20 cellular contexts compared by ENCODE assay signal in genomic region chr4:54014761-54015160, GRCh38. TPM values are rescaled to one million over a fixed set of nuclear protein-coding genes. Genes with fewer than 3 reads are reported as not detected.
A peak's percentile ranks its signal among the peaks of the same experiment; 100 is the strongest.
DNase-seq lines count a peak whose midpoint lies in the region; ATAC-seq and TF ChIP-seq lines count a peak whose summit lies in the region.
"Had no signal": no experiment of that assay in that cellular context is flagged by ENCODE, and none has a peak within 500 bp of the region (broad histone marks: within the 10 kb centered on the region; RNA-seq: fewer than 3 reads in every experiment).

No MANE protein-coding gene starts in this region.

- H3K4me2 ChIP-seq in GM23338 (peak overlapping the region; percentile 68), Karpas-422 (ENCODE audit: low read depth, low read length, poor library complexity, severe bottlenecking) (peak overlapping the region; percentile 80)
- H3K4me2 ChIP-seq: BLaER1 treated with 17β-estradiol and CSF1 and Interleukin-3, amounts not matched to agents 10 nM and 100 nM had no signal

- H3K36me3 Mint-ChIP-seq in GM23338 (ENCODE audit: low read depth) (no peaks in the 10 kb centered on the region), osteocyte (ENCODE audit: unreplicated experiment) (peaks cover 15% of the 10 kb centered on the region)

- peaks cover 59% of the 10 kb centered on the region for H3K4me1 Mint-ChIP-seq in GM23338
- H3K4me1 Mint-ChIP-seq in osteocyte (ENCODE audit: unreplicated experiment), result peaks cover 6% of the 10 kb centered on the region

- peak overlapping the region; percentile 62; the same call in 1 of the 3 replicates for H3K4me3 Mint-ChIP-seq in GM23338
- no peak overlapping the region for H3K4me3 Mint-ChIP-seq in osteocyte (ENCODE audit: unreplicated experiment)
- H3K4me3 Mint-ChIP-seq: CD4-positive, alpha-beta memory T cell had no signal

- H3K79me2 ChIP-seq in GM23338 (replicated peaks; ENCODE audit: insufficient read depth) (peaks cover 11% of the 10 kb centered on the region; the same call in 1 of the 2 replicates), Karpas-422 (ENCODE audit: low read length) (peaks cover 48% of the 10 kb centered on the region)

- H3K9me3 Mint-ChIP-seq in GM23338 (no peaks in the 10 kb centered on the region), osteocyte (ENCODE audit: unreplicated experiment) (no peaks in the 10 kb centered on the region)
- H3K9me3 Mint-ChIP-seq: CD4-positive, alpha-beta memory T cell had no signal

- H3K27ac Mint-ChIP-seq in GM23338 (no peak overlapping the region), osteocyte (ENCODE audit: unreplicated experiment) (no peak overlapping the region)

- H4K20me1 ChIP-seq in GM23338 (replicated peaks; ENCODE audit: insufficient read depth) (no peaks in the 10 kb centered on the region), Karpas-422 (ENCODE audit: insufficient read depth, low read depth, low read length) (no peaks in the 10 kb centered on the region)

- H3K4me1 ChIP-seq in GM23338 (ENCODE audit: insufficient read depth) (peaks cover 66% of the 10 kb centered on the region), Karpas-422 (ENCODE audit: low read length) (peaks cover 99% of the 10 kb centered on the region)
- H3K4me1 ChIP-seq: BLaER1 treated with 17β-estradiol and CSF1 and Interleukin-3, amounts not matched to agents 10 nM and 100 nM had no signal

- TF ChIP-seq CTCF in GM23338 (conservative IDR thresholded peaks at IDR 0.05; ENCODE audit: low read depth in 2 of 2) (no peak), VCaP (conservative IDR thresholded peaks at IDR 0.05) (no peak), osteocyte (IDR thresholded peaks at IDR 0.05) (no peak)

- H3K9me3 ChIP-seq in Karpas-422 (ENCODE audit: low read length), result no peaks in the 10 kb centered on the region
- H3K9me3 ChIP-seq: BLaER1 treated with 17β-estradiol and CSF1 and Interleukin-3, amounts not matched to agents 10 nM and 100 nM had no signal

- H3K27me3 Mint-ChIP-seq in GM23338 (ENCODE audit: insufficient read depth, low read depth, poor library complexity) (no peaks in the 10 kb centered on the region), osteocyte (ENCODE audit: unreplicated experiment) (no peaks in the 10 kb centered on the region)
- H3K27me3 Mint-ChIP-seq: CD4-positive, alpha-beta memory T cell had no signal

- no peaks in the 10 kb centered on the region for H3F3A ChIP-seq in GM23338 (replicated peaks; ENCODE audit: low read depth)

- no peak for ATAC-seq in GM23338
- ATAC-seq: PC-3 had no signal

- H3K9me2 ChIP-seq in GM23338 (ENCODE audit: insufficient read depth) (no peaks in the 10 kb centered on the region), Karpas-422 (replicated peaks; ENCODE audit: insufficient read depth, low read length) (no peaks in the 10 kb centered on the region)

- H2AFZ ChIP-seq in GM23338, result no peak overlapping the region
- no peak overlapping the region for H2AFZ ChIP-seq in Karpas-422 (ENCODE audit: low read length)

- no peaks in the 10 kb centered on the region for H3K36me3 ChIP-seq in GM23338 (ENCODE audit: insufficient read depth)
- peaks cover 29% of the 10 kb centered on the region for H3K36me3 ChIP-seq in Karpas-422 (ENCODE audit: insufficient read depth, low read length)

- DNase-seq in GM23338 (ENCODE audit: low spot score) (no peak), Karpas-422 (peak; percentile 92), NCI-H69 (lab: John Stamatoyannopoulos, UW) (peak; percentile 26), HuH-7 (ENCODE audit: low spot score) (no peak), RPMI8226 (no peak), osteocyte (ENCODE audit: extremely low spot score, unreplicated experiment) (no peak)
- DNase-seq in stimulated activated naive CD4-positive, alpha-beta T cell (lab: John Stamatoyannopoulos, UW), result no peak
- DNase-seq: 8988T; CD4-positive, alpha-beta memory T cell; DMS153; GDM1; IMR-90; MV-4-11; NCI-H187; NCI-H2107; NCI-H774; PC-3 had no signal

- peak overlapping the region; percentile 40 for H3K4me3 ChIP-seq in GM23338
- peak overlapping the region; percentile 23 for H3K4me3 ChIP-seq in Karpas-422 (ENCODE audit: low read length)
- H3K4me3 ChIP-seq: BLaER1 treated with 17β-estradiol and CSF1 and Interleukin-3, amounts not matched to agents 10 nM and 100 nM; SK-N-MC had no signal

- H3K27me3 ChIP-seq in GM23338 (ENCODE audit: insufficient read depth) (no peaks in the 10 kb centered on the region), Karpas-422 (ENCODE audit: low read length) (no peaks in the 10 kb centered on the region)
- H3K27me3 ChIP-seq: BLaER1 treated with 17β-estradiol and CSF1 and Interleukin-3, amounts not matched to agents 10 nM and 100 nM had no signal

- H3K9ac ChIP-seq in Karpas-422 (ENCODE audit: low read length), result peak overlapping the region; percentile 74
- H3K9ac ChIP-seq: BLaER1 treated with 17β-estradiol and CSF1 and Interleukin-3, amounts not matched to agents 10 nM and 100 nM had no signal

- H3K27ac ChIP-seq in GM23338 (ENCODE audit: low read depth), result no peak overlapping the region
- H3K27ac ChIP-seq in Karpas-422 (ENCODE audit: low read length), result peak overlapping the region; percentile 99
- H3K27ac ChIP-seq in VCaP, result peak overlapping the region; percentile 49
- H3K27ac ChIP-seq: BLaER1 treated with 17β-estradiol and CSF1 and Interleukin-3, amounts not matched to agents 10 nM and 100 nM; SK-N-MC had no signal

TF ChIP-seq in GM23338, 12 proteins besides CTCF, POLR2A, EP300 and RAD21 (continues in another document):
- TF ChIP-seq NANOG (IDR thresholded peaks at IDR 0.05; ENCODE audit: borderline replicate concordance) (no peak), EZH2phosphoT487 (IDR thresholded peaks at IDR 0.05; ENCODE audit: unreplicated experiment) (no peak), ZNF114 (CRISPR knock-in tag; IDR thresholded peaks at IDR 0.05) (no peak), JUNB (IDR thresholded peaks at IDR 0.05; ENCODE audit: unreplicated experiment) (no peak), ZNF331 (CRISPR knock-in tag; IDR thresholded peaks at IDR 0.05; ENCODE audit: low read depth) (no peak), STAT1 (IDR thresholded peaks at IDR 0.05; ENCODE audit: unreplicated experiment) (no peak), EZH2 (IDR thresholded peaks at IDR 0.05; ENCODE audit: low read depth, unreplicated experiment) (no peak)
- TF ChIP-seq, protein P1, sequence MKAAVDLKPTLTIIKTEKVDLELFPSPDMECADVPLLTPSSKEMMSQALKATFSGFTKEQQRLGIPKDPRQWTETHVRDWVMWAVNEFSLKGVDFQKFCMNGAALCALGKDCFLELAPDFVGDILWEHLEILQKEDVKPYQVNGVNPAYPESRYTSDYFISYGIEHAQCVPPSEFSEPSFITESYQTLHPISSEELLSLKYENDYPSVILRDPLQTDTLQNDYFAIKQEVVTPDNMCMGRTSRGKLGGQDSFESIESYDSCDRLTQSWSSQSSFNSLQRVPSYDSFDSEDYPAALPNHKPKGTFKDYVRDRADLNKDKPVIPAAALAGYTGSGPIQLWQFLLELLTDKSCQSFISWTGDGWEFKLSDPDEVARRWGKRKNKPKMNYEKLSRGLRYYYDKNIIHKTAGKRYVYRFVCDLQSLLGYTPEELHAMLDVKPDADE (IDR thresholded peaks at IDR 0.05), result no peak

RNA-seq across cellular contexts. Expression of gene CHIC2, which starts 49.6 kb away (rescaled TPM):
- 18.3 and 21.1 TPM in 2 replicates for total RNA-seq in GM23338 (2014; rRNA removed; shearing (Covaris generic))
- 17.2 and 24.3 TPM in 2 replicates for polyA plus RNA-seq in GM23338 (2016; fragmentation: Nextera tagmentation; extraction: Ambion mirVana)
- 103 and 116 TPM in 2 replicates for total RNA-seq in Karpas-422 (2014; rRNA removed; shearing (Covaris generic); ENCODE audit: low replicate concordance)
- 55.9 and 64.1 TPM in 2 replicates for total RNA-seq in osteocyte

Comparison
In these comparisons a context has a peak if more than half of its experiments do, and no peak if none do; other contexts are left out.
1. DNase-seq: peak in Karpas-422 (single experiment) and NCI-H69 (single experiment); none in GM23338 (single experiment), HuH-7 (single experiment), RPMI8226 (single experiment), osteocyte (single experiment) and stimulated activated naive CD4-positive, alpha-beta T cell (0 of 6).